ENCODE assay signal across 1 cellular context in the genomic region with DNA sequence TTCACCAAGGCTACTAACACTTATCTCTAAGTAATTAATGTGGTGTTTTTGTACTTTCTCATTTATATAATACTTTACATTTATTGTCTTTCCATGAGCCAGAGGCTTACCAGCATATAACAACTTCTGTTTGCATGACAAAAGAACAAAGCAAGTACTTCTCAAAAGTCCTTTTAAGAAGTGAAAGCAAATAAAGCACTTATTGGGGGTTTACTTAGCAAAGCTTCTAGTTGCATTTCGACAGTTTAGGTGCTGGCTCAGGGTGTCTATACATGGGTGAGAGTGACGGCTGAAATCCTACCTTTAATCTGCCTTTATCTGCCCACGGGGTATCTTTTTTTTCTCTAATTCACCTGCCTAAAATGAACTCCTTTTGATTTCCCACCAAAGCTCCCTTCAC.
TF ChIP-seq lines count a peak whose summit lies in the region.

No MANE protein-coding gene starts in this region.

TF ChIP-seq in IMR-90, 13 proteins besides CTCF, POLR2A, EP300 and RAD21:
- no peak for TF ChIP-seq USF2 (IDR thresholded peaks at IDR 0.05; ENCODE audit: low read depth, low read length)
- no peak for TF ChIP-seq BHLHE40 (IDR thresholded peaks at IDR 0.05; ENCODE audit: low read depth, low read length)
- TF ChIP-seq NFE2L2 (IDR thresholded peaks at IDR 0.05; ENCODE audit: low read depth, low read length): no peak
- no peak for TF ChIP-seq CEBPB (IDR thresholded peaks at IDR 0.05; ENCODE audit: low read depth, low read length)
- no peak for TF ChIP-seq MAZ (IDR thresholded peaks at IDR 0.05; ENCODE audit: borderline replicate concordance, low read depth, low read length)
- no peak for TF ChIP-seq SMC3 (IDR thresholded peaks at IDR 0.05; ENCODE audit: low read depth, low read length)
